In genomic region chr6:166330612-166331011, GRCh38 we compare ENCODE assay signal across 8 cellular contexts. TPM values are rescaled to one million over a fixed set of nuclear protein-coding genes. Genes with fewer than 3 reads are reported as not detected.
DNase-seq lines count a peak whose midpoint lies in the region; ATAC-seq, FAIRE-seq and TF ChIP-seq lines count a peak whose summit lies in the region.
"Had no signal": no experiment of that assay in that cellular context is flagged by ENCODE, and none has a peak within 500 bp of the region (broad histone marks: within the 10 kb centered on the region; RNA-seq: fewer than 3 reads in every experiment).

No MANE protein-coding gene starts in this region.

- H2BK20ac ChIP-seq in H1 (ENCODE audit: low read length) = no peak overlapping the region

- no peak overlapping the region for H2AFZ ChIP-seq in H1 (ENCODE audit: low read length)
- no peak overlapping the region for H2AFZ ChIP-seq in PC-3 (ENCODE audit: low read length)

- CTCF ChIA-PET in H1 (lab: Charles Lee; ENCODE audit: partially characterized antibody) (interaction anchor here (0.6 to 1.7 kb wide), 11 partner anchors 12 to 70 kb away, joined by 3 to 6 read pairs (median 4); partner anchors contain the start of genes PRR18 and SFT2D1), PC-3 (lab: Charles Lee) (no interaction called here)

- peak in 1 of 2 experiments; percentile 40; a peak in 1 of 3 replicates for TF ChIP-seq POLR2A in H1 (IDR thresholded peaks at IDR 0.05; ENCODE audit: control extremely low read depth in 1 of 2, low read depth in 2 of 2, low read length in 2 of 2)

- H3K79me1 ChIP-seq in H1 (ENCODE audit: low read depth, low read length) = peaks cover 8% of the 10 kb centered on the region; the same call in 1 of the 2 replicates

- peak; percentile 81 for FAIRE-seq in H1 (lab: Jason Lieb, UNC)

- no peak overlapping the region for H3K18ac ChIP-seq in H1 (ENCODE audit: extremely low read depth, low read length)

- peak; percentile 42 to 74 (median 60) for TF ChIP-seq CTCF in H1 (IDR thresholded peaks at IDR 0.05; ENCODE audit: control extremely low read depth in 1 of 3, insufficient read depth in 1 of 3, low read depth in 1 of 3, low read length in 3 of 3)
- no peak for TF ChIP-seq CTCF in PC-3 (conservative IDR thresholded peaks at IDR 0.05; ENCODE audit: low read depth, low read length)

- H4K5ac ChIP-seq in H1 (ENCODE audit: insufficient read length, low read depth, low read length) = no peak overlapping the region

- H2BK120ac ChIP-seq in H1 (replicated peaks; ENCODE audit: low read depth, low read length) = no peak overlapping the region

- TF ChIP-seq EP300 in H1 (IDR thresholded peaks at IDR 0.05; ENCODE audit: borderline replicate concordance in 1 of 2, low read depth in 2 of 2, low read length in 2 of 2) = no peak

- H2BK15ac ChIP-seq in H1 (ENCODE audit: low read length) = no peak overlapping the region

- peak; percentile 47 to 54 for TF ChIP-seq RAD21 in H1 (IDR thresholded peaks at IDR 0.05 in 1 of 2, conservative IDR thresholded peaks at IDR 0.05 in 1 of 2; ENCODE audit: low read depth in 2 of 2, low read length in 2 of 2)

- H3K4me2 ChIP-seq in H1 (ENCODE audit: insufficient read depth in 1 of 2, low read depth in 2 of 2, low read length in 2 of 2) (peak overlapping the region; percentile 5 to 33; a peak in 3 of 4 replicates), PC-3 (ENCODE audit: low read length) (no peak overlapping the region)

- POLR2A ChIA-PET in H1 (lab: Charles Lee; ENCODE audit: partially characterized antibody) (interaction anchor here (1.1 kb wide), 1 partner anchor 14 kb away, joined by 3 read pairs; no protein-coding TSS in a partner anchor), PC-3 (lab: Charles Lee; ENCODE audit: unreplicated experiment) (no interaction called here)

- DNase-seq in NCI-H460 (ENCODE audit: extremely low read depth, low read depth) = peak; percentile 66
- peak; percentile 79 to 84 for DNase-seq in H1 (ENCODE audit: low read depth in 1 of 2, low spot score in 2 of 2)
- peak; percentile 60 for DNase-seq in kidney glomerular epithelial cell (lab: John Stamatoyannopoulos, UW)
- peak in 45 of 49 donors; percentile 22 to 88 (median 71) for DNase-seq in substantia nigra (lab: John Stamatoyannopoulos, UW)
- DNase-seq in HPDE6-E6E7 (ENCODE audit: extremely low spot score) = no peak
- DNase-seq in PC-3 = no peak
- no peak for DNase-seq in NCI-H748 (lab: John Stamatoyannopoulos, UW; ENCODE audit: unreplicated experiment)

- no peaks in the 10 kb centered on the region for H3K23me2 ChIP-seq in H1 (ENCODE audit: low read depth, low read length)

- H3K4me1 ChIP-seq in H1 (replicated peaks in 1 of 4; ENCODE audit: control insufficient read depth in 3 of 4, insufficient read depth in 4 of 4, low read length in 3 of 4) (peaks cover 0 to 6% (median 4%) of the 10 kb centered on the region in 4 experiments; a peak in 3 of 7 replicates), PC-3 (ENCODE audit: insufficient read depth, low read length) (no peaks in the 10 kb centered on the region)

- intact Hi-C loops in PC-3 (cut with micrococcal nuclease) = no loop called here

- H3K36me3 ChIP-seq in H1 (ENCODE audit: control insufficient read depth in 2 of 4, insufficient read depth in 4 of 4, low read length in 3 of 4) (peaks cover 3 to 31% (median 10%) of the 10 kb centered on the region in 4 experiments; a peak in 7 of 8 replicates), PC-3 (ENCODE audit: low read depth, low read length) (no peaks in the 10 kb centered on the region; the same call in 1 of the 2 replicates)
- H3K36me3 ChIP-seq: ovary had no signal

- H3K79me2 ChIP-seq in H1 (ENCODE audit: control insufficient read depth in 1 of 2, insufficient read depth in 2 of 2, low read length in 2 of 2) = peaks cover 9 to 88% of the 10 kb centered on the region in 2 experiments
- peaks cover 32% of the 10 kb centered on the region for H3K79me2 ChIP-seq in PC-3 (ENCODE audit: low read length)

- no peaks in the 10 kb centered on the region for H3K9me2 ChIP-seq in PC-3 (replicated peaks; ENCODE audit: low read length)

- no peak overlapping the region for H2AK5ac ChIP-seq in H1 (ENCODE audit: low read depth, low read length)

- H3K9ac ChIP-seq in H1 (replicated peaks in 1 of 4; ENCODE audit: extremely low read depth in 1 of 4, low read depth in 3 of 4, low read length in 3 of 4) (no peak overlapping the region), PC-3 (ENCODE audit: low read length) (no peak overlapping the region)

- BruUV-seq in PC-3 (replicated peaks; lab: Mats Ljungman, UMichigan) = no TSS peak

- no peak overlapping the region for H3K56ac ChIP-seq in H1 (replicated peaks; ENCODE audit: insufficient read length, low read depth, low read length)

- no peak overlapping the region for H4K8ac ChIP-seq in H1 (ENCODE audit: extremely low read depth, insufficient read depth, low read length)

- H3F3A ChIP-seq in PC-3 (ENCODE audit: low read length, unreplicated experiment) = no peaks in the 10 kb centered on the region

- no peak overlapping the region for H2BK12ac ChIP-seq in H1 (ENCODE audit: low read depth, low read length)

- H3K27ac ChIP-seq in H1 (ENCODE audit: low read depth, low read length) (no peak overlapping the region), substantia nigra (ENCODE audit: low read depth, low read length, poor library complexity, severe bottlenecking) (peak overlapping the region; percentile 35), PC-3 (ENCODE audit: low read length) (no peak overlapping the region)
- H3K27ac ChIP-seq: ovary had no signal

- H3K4me3 ChIP-seq in H1 (ENCODE audit: extremely low read depth in 1 of 4, insufficient read depth in 2 of 4, low read depth in 3 of 4, low read length in 4 of 4) (no peak overlapping the region), PC-3 (ENCODE audit: low read length) (no peak overlapping the region)
- H3K4me3 ChIP-seq: ovary had no signal

- H2BK5ac ChIP-seq in H1 (ENCODE audit: low read depth, low read length) = 0 out of 2 replicates have a peak overlapping the region, but pooled peaks have one; percentile 5

- H3K4ac ChIP-seq in H1 (replicated peaks; ENCODE audit: insufficient read length, low read depth, low read length) = no peak overlapping the region

- WGBS in H1 (ENCODE audit: extremely low coverage in 1 of 2, insufficient coverage in 1 of 2, insufficient read length in 1 of 2, insufficient replicate concordance in 2 of 2, low coverage in 1 of 2, low lambda C conversion rate in 2 of 2, missing lambda C conversion rate in 1 of 2), 2 experiments = 15% methylated on average over 11 of the region's 11 CpGs; no CpG with 5 or more reads in 1 of the 2 experiments

- no peak overlapping the region for H3K23ac ChIP-seq in H1 (ENCODE audit: insufficient read length)

- H3K14ac ChIP-seq in H1 (ENCODE audit: insufficient read length) = no peak overlapping the region

- H3K9me3 ChIP-seq in H1 (ENCODE audit: insufficient read depth in 2 of 2, low read depth in 1 of 2, low read length in 1 of 2) = no peaks in the 10 kb centered on the region
- H3K9me3 ChIP-seq in PC-3 (ENCODE audit: low read length) = no peaks in the 10 kb centered on the region
- H3K9me3 ChIP-seq: ovary had no signal

- no peak overlapping the region for H4K91ac ChIP-seq in H1 (replicated peaks; ENCODE audit: insufficient read length, low read length)

- H3K27me3 ChIP-seq in H1 (replicated peaks in 1 of 4; ENCODE audit: control insufficient read depth in 3 of 4, extremely low read depth in 1 of 4, insufficient read depth in 3 of 4, low read length in 3 of 4) (no peaks in the 10 kb centered on the region), PC-3 (ENCODE audit: low read length) (no peaks in the 10 kb centered on the region)
- H3K27me3 ChIP-seq: ovary had no signal

- H4K20me1 ChIP-seq in H1 (replicated peaks in 1 of 2; ENCODE audit: control insufficient read depth in 1 of 2, insufficient read depth in 2 of 2, low read length in 2 of 2) = peaks cover 15 to 18% of the 10 kb centered on the region in 2 experiments
- H4K20me1 ChIP-seq in PC-3 (ENCODE audit: low read length) = no peaks in the 10 kb centered on the region

- no peak for ATAC-seq in PC-3

RNA-seq across cellular contexts. Expression of gene SFT2D1, which starts 11.7 kb away (rescaled TPM):
- total RNA-seq in NCI-H460 (2014; rRNA removed; shearing (Covaris generic)) = 42.2 and 50.7 TPM in 2 replicates
- polyA plus RNA-seq in NCI-H460 (2014; cell fraction: nucleus; rRNA removed) = 31.8 and 50.2 TPM in 2 replicates
- 50.6 and 52.3 TPM in 2 replicates for total RNA-seq in H1 (2021; fragmentation: NEBNext Ultra II Directional; extraction: Animal tissue kit (Norgen Biotek cat#: 25700))
- polyA plus RNA-seq in H1 (2011; rRNA removed) = 67.8 and 76.1 TPM in 2 replicates
- 63.0 TPM for polyA plus RNA-seq in H1 (2011; cell fraction: cytosol; rRNA removed)
- 23.3 TPM for polyA plus RNA-seq in H1 (2011; cell fraction: nucleus; rRNA removed)
- polyA plus RNA-seq in H1 (2012, experiment 1 of 2) = 41.5 to 56.7 TPM (median 45.1 TPM) in 4 replicates
- polyA plus RNA-seq in H1 (2012, experiment 2 of 2) = 31.3 TPM
- polyA plus RNA-seq in H1 (2013, experiment 1 of 2) = 81.1 TPM
- polyA plus RNA-seq in H1 (2013, experiment 2 of 2) = 100 TPM
- polyA minus RNA-seq in H1 (2011; rRNA and poly(A)+ RNA removed) = 27.1 and 29.1 TPM in 2 replicates
- polyA minus RNA-seq in H1 (2011; cell fraction: cytosol; rRNA and poly(A)+ RNA removed) = 12.5 TPM
- polyA minus RNA-seq in H1 (2011; cell fraction: nucleus; rRNA and poly(A)+ RNA removed) = 30.6 TPM
- 28.0 and 32.1 TPM in 2 replicates for total RNA-seq in PC-3 (2014; rRNA removed)

RNA-seq across cellular contexts. Expression of gene PRR18, which starts 22.4 kb away (rescaled TPM):
- total RNA-seq in NCI-H460 (2014; rRNA removed; shearing (Covaris generic)) = 0.20 and 0.35 TPM in 2 replicates
- not detected in 2 replicates for polyA plus RNA-seq in NCI-H460 (2014; cell fraction: nucleus; rRNA removed)
- total RNA-seq in H1 (2021; fragmentation: NEBNext Ultra II Directional; extraction: Animal tissue kit (Norgen Biotek cat#: 25700)) = 0.19 and 0.23 TPM in 2 replicates
- 0.08 and 0.16 TPM in 2 replicates for polyA plus RNA-seq in H1 (2011; rRNA removed)
- polyA plus RNA-seq in H1 (2011; cell fraction: cytosol; rRNA removed) = 0.13 TPM
- 0.17 TPM for polyA plus RNA-seq in H1 (2011; cell fraction: nucleus; rRNA removed)
- 0.11 to 0.25 TPM (median 0.18 TPM) in 3 of 4 replicates, not detected in the other for polyA plus RNA-seq in H1 (2012, experiment 1 of 2)
- 0.12 TPM for polyA plus RNA-seq in H1 (2012, experiment 2 of 2)
- 0.18 TPM for polyA plus RNA-seq in H1 (2013, experiment 1 of 2)
- polyA plus RNA-seq in H1 (2013, experiment 2 of 2) = 0.26 TPM
- polyA minus RNA-seq in H1 (2011; rRNA and poly(A)+ RNA removed) = 0.09 and 0.10 TPM in 2 replicates
- polyA minus RNA-seq in H1 (2011; cell fraction: cytosol; rRNA and poly(A)+ RNA removed) = 2.0 TPM
- polyA minus RNA-seq in H1 (2011; cell fraction: nucleus; rRNA and poly(A)+ RNA removed) = 0.80 TPM
- total RNA-seq in PC-3 (2014; rRNA removed) = not detected in 2 replicates

RNA-seq across cellular contexts. Expression of gene MPC1, which starts 52.1 kb away (rescaled TPM):
- total RNA-seq in NCI-H460 (2014; rRNA removed; shearing (Covaris generic)) = 21.6 and 22.8 TPM in 2 replicates
- polyA plus RNA-seq in NCI-H460 (2014; cell fraction: nucleus; rRNA removed) = 20.6 and 39.8 TPM in 2 replicates
- total RNA-seq in H1 (2021; fragmentation: NEBNext Ultra II Directional; extraction: Animal tissue kit (Norgen Biotek cat#: 25700)) = 12.6 and 15.5 TPM in 2 replicates
- polyA plus RNA-seq in H1 (2011; rRNA removed) = 7.6 and 10.2 TPM in 2 replicates
- polyA plus RNA-seq in H1 (2011; cell fraction: cytosol; rRNA removed) = 10.5 TPM
- 4.1 TPM for polyA plus RNA-seq in H1 (2011; cell fraction: nucleus; rRNA removed)
- polyA plus RNA-seq in H1 (2012, experiment 1 of 2) = 9.4 to 12.2 TPM (median 10.9 TPM) in 4 replicates
- 7.9 TPM for polyA plus RNA-seq in H1 (2012, experiment 2 of 2)
- polyA plus RNA-seq in H1 (2013, experiment 1 of 2) = 20.5 TPM
- 21.8 TPM for polyA plus RNA-seq in H1 (2013, experiment 2 of 2)
- polyA minus RNA-seq in H1 (2011; rRNA and poly(A)+ RNA removed) = 3.9 and 4.2 TPM in 2 replicates
- 4.4 TPM for polyA minus RNA-seq in H1 (2011; cell fraction: cytosol; rRNA and poly(A)+ RNA removed)
- 3.7 TPM for polyA minus RNA-seq in H1 (2011; cell fraction: nucleus; rRNA and poly(A)+ RNA removed)
- 10.0 and 26.7 TPM in 2 replicates for total RNA-seq in PC-3 (2014; rRNA removed)

Comparison
In these comparisons a context has a peak if more than half of its experiments do, and no peak if none do; other contexts are left out.
1. DNase-seq: peak in NCI-H460 (single experiment), H1 (2 of 2), kidney glomerular epithelial cell (single experiment) and substantia nigra (45 of 49); none in HPDE6-E6E7 (single experiment), PC-3 (single experiment) and NCI-H748 (single experiment).